8 cellular contexts compared by ENCODE assay signal in the genomic region with DNA sequence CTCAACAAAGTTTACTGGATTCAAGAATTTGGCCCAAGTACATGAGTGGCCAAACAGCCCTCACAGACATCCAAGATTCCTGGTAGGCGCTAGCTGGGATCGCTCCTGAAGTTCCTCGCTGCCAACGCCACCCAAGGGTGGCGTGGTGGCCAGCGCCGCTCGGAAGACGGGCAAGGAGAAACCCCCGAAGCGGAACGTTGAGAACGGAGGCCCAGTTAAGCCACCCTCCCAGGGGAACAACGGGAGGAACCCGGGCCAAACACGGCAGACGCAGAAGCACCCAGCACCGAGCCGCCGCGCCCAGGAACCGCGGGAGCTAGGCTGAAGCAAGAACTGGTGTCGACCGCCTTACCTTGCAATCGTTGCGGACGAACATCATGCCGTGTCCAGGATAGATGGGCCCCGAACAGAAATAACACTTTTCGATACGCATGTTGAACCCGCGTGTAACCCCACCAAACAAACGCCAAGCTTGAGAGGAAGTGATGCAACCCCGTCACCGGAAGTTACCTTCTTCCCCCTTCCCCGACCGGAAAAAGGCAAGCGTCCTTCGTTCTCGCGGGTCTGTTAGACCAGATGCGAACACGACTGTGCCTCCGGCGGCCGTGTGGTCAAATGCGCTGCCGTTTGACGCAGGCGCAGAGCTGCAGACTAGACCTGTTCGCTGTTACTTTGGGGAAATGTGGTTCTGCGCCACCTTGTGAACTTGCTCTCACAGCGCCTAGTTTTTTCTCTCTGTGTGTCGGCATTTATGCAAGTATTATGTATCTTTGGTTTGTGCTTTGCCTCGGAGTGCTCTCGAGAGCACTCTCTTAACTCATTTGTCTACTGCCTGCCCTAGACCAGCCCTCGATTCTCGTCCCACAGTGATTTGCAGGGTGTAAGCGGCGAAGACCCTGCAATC. TPM values are rescaled to one million over a fixed set of nuclear protein-coding genes. Genes with fewer than 3 reads are reported as not detected.
A peak's percentile ranks its signal among the peaks of the same experiment; 100 is the strongest.
DNase-seq lines count a peak whose midpoint lies in the region; ATAC-seq and TF ChIP-seq lines count a peak whose summit lies in the region.

TSS of gene RSL24D1 (minus strand) at position 484 of the 904 bp plus-strand sequence. CDS start at position 433, 51 bp downstream.

- peak; percentile 91 to 97 (median 94) for DNase-seq in CD4-positive, alpha-beta T cell
- DNase-seq in NCI-H774 (lab: John Stamatoyannopoulos, UW) (peak; percentile 95), right lobe of liver (peak; percentile 96 to 98 (median 97))
- DNase-seq in activated CD4-positive, alpha-beta T cell treated with anti-CD3 and anti-CD28 coated beads, Interleukin-2, amount 50 U/mL, for 48 hours, result peak; percentile 93 to 96
- DNase-seq in stimulated activated CD4-positive, alpha-beta T cell treated with anti-CD3 and anti-CD28 coated beads, Interleukin-4, amount 100 ng/mL, for 4 hours, result peak; percentile 89 to 97

- peaks cover 4 to 10% of the 10 kb centered on the region in 2 donors for H3K36me3 ChIP-seq in duodenal mucosa (ENCODE audit: control insufficient read depth in 1 of 2, insufficient read depth in 2 of 2, low read length in 2 of 2)
- H3K36me3 ChIP-seq in right lobe of liver, result peaks cover 0 to 9% (median 2%) of the 10 kb centered on the region in 4 donors

- no peak within 1 kb of the TSS for H3K4me3 Mint-ChIP-seq in CD4-positive, alpha-beta T cell

- peak within 1 kb of the TSS; percentile 87 to 92 for H3K9ac ChIP-seq in duodenal mucosa (ENCODE audit: low read depth in 1 of 2, low read length in 2 of 2)

- intact Hi-C loops in CD4-positive, alpha-beta T cell (cut with DNase I, micrococcal nuclease), result loop anchor here (1.0 to 5.0 kb wide), 4 partner anchors 96 to 1046 kb away; partner anchors contain the start of genes CCPG1 (in 2 of the 2), PIERCE2 (in 2 of the 2) and RFX7 (in 1 of the 2)
- intact Hi-C loops in right lobe of liver (cut with DNase I), result no loop called here

- H3K9me3 Mint-ChIP-seq in CD4-positive, alpha-beta T cell, result no peaks in the 10 kb centered on the region

- peak; percentile 96 for ATAC-seq in CD4-positive, alpha-beta T cell (ENCODE audit: poor library complexity)
- ATAC-seq in GM19397 (IDR thresholded peaks at IDR 0.05; ENCODE audit: unreplicated experiment) (peak; percentile 99), HG03571 (IDR thresholded peaks at IDR 0.05; ENCODE audit: unreplicated experiment) (peak; percentile 97), right lobe of liver (peak; percentile 99)

- H3K27me3 ChIP-seq in CD4-positive, alpha-beta T cell (ENCODE audit: control insufficient read depth, insufficient read depth, low read length), result no peaks in the 10 kb centered on the region
- no peaks in the 10 kb centered on the region for H3K27me3 ChIP-seq in duodenal mucosa (ENCODE audit: control insufficient read depth in 1 of 2, insufficient read depth in 2 of 2, low read length in 2 of 2)
- H3K27me3 ChIP-seq in right lobe of liver, result no peaks in the 10 kb centered on the region

- H3K4me3 ChIP-seq in duodenal mucosa (ENCODE audit: low read depth in 1 of 2, low read length in 2 of 2) (peak within 1 kb of the TSS; percentile 74 to 97), right lobe of liver (peak within 1 kb of the TSS; percentile 66 to 87 (median 75))

- peak; percentile 55 for TF ChIP-seq CTCF in CD4-positive, alpha-beta T cell (IDR thresholded peaks at IDR 0.05)
- TF ChIP-seq CTCF in right lobe of liver (IDR thresholded peaks at IDR 0.05), result peak in 3 of 4 donors; percentile 42 to 46 (median 43)

- under 1% methylated on average over 28 of the region's 62 CpGs for WGBS in right lobe of liver (ENCODE audit: insufficient coverage, low coverage, low lambda C conversion rate, missing lambda C conversion rate)

- no peaks in the 10 kb centered on the region for H3K27me3 Mint-ChIP-seq in CD4-positive, alpha-beta T cell

- POLR2A ChIA-PET in CD4-positive, alpha-beta T cell (lab: Charles Lee), result interaction anchor here (0.8 to 3.5 kb wide), 26 partner anchors 9 to 1722 kb away, joined by 3 to 60 read pairs (median 4); partner anchors contain the start of genes CCPG1, PIERCE2, PIGB and PIGBOS1

- no peak within 1 kb of the TSS for H3K27ac Mint-ChIP-seq in CD4-positive, alpha-beta T cell

- H3K4me1 ChIP-seq in duodenal mucosa (ENCODE audit: control insufficient read depth in 1 of 2, insufficient read depth in 2 of 2, low read length in 2 of 2) (peaks cover 27% of the 10 kb centered on the region in 2 donors), right lobe of liver (peaks cover 0 to 22% (median 6%) of the 10 kb centered on the region in 4 donors)

- peaks cover 16% of the 10 kb centered on the region for H3K36me3 Mint-ChIP-seq in CD4-positive, alpha-beta T cell (ENCODE audit: low read depth)

- peak within 1 kb of the TSS; percentile 79 for H3K27ac ChIP-seq in CD4-positive, alpha-beta T cell (ENCODE audit: low read depth, low read length)
- H3K27ac ChIP-seq in duodenal mucosa (ENCODE audit: low read depth, low read length) (peak within 1 kb of the TSS; percentile 78), right lobe of liver (peak within 1 kb of the TSS; percentile 66 to 85 (median 77))

- peaks cover 21% of the 10 kb centered on the region for H3K4me1 Mint-ChIP-seq in CD4-positive, alpha-beta T cell (ENCODE audit: low read depth)

- CTCF ChIA-PET in CD4-positive, alpha-beta T cell (lab: Charles Lee), result interaction anchor here (0.6 to 2.6 kb wide), 11 partner anchors 10 to 212 kb away, joined by 3 to 23 read pairs (median 3); partner anchors contain the start of genes CCPG1, PIERCE2, PIGB and PIGBOS1

- peak; percentile 91 for TF ChIP-seq POLR2A in right lobe of liver (IDR thresholded peaks at IDR 0.05)

- H3K9me3 ChIP-seq in CD4-positive, alpha-beta T cell (ENCODE audit: control insufficient read depth, low read length), result no peaks in the 10 kb centered on the region
- no peaks in the 10 kb centered on the region for H3K9me3 ChIP-seq in duodenal mucosa (ENCODE audit: control insufficient read depth in 1 of 2, low read length in 2 of 2)
- no peaks in the 10 kb centered on the region for H3K9me3 ChIP-seq in right lobe of liver

RNA-seq across cellular contexts. Expression of gene RSL24D1, which starts in this region (rescaled TPM):
- total RNA-seq in CD4-positive, alpha-beta T cell, result 100 to 1,000 TPM; 163 to 164 TPM
- 10 to 100 TPM; 13.2 to 27.7 (median 20.2) TPM for total RNA-seq in right lobe of liver

Comparison
In these comparisons a context has a peak if more than half of its experiments do, and no peak if none do; other contexts are left out.
1. Peak in every context shown above with its lines: DNase-seq, ATAC-seq, H3K4me3 ChIP-seq and H3K27ac ChIP-seq.
2. RNA of gene RSL24D1 (total RNA-seq): 163 to 164 TPM in CD4-positive, alpha-beta T cell; 13.2 to 27.7 TPM in right lobe of liver; every median in the first group is over 4 times any median in the second.
3. intact Hi-C loops: an anchor here in CD4-positive, alpha-beta T cell (1.0 to 5.0 kb wide); none called in right lobe of liver.